ENCODE assay signal across 8 cellular contexts in the genomic region with DNA sequence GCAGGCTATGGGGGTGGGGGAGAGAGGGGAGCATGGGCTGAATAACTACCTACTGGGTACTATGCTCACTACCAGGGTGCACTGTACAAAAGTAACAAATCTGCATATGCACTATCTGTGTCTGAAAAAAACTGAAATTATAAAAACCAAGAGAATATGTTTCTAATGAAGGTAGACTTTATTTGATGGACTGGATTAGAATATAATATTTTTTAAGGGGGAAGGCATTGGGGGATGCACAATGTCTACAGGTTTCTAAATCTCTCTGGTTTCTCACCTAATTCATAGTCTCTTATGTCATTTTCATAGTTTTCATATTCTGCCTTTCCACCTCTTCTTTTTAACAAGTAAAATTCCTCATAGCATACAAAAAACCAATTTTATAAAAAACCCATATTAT.
DNase-seq lines count a peak whose midpoint lies in the region; ATAC-seq and TF ChIP-seq lines count a peak whose summit lies in the region.
"Not testable (repeated sequence)": the region's sequence is repeated elsewhere in the genome, so short reads cannot be mapped to it uniquely, and the experiment has no call there.

No MANE protein-coding gene starts in this region.

- CTCF ChIA-PET in activated CD8-positive, alpha-beta T cell treated with anti-CD3 and anti-CD28 coated beads for 36 hours (lab: Charles Lee), result not testable (repeated sequence)

- H3K79me2 ChIP-seq in GM23338 (replicated peaks; ENCODE audit: insufficient read depth), result peaks cover 44% of the 10 kb centered on the region
- not testable (repeated sequence) for H3K79me2 ChIP-seq in OCI-LY3 (ENCODE audit: low read length)

- H3K9me3 Mint-ChIP-seq in GM23338; activated CD8-positive, alpha-beta T cell treated with anti-CD3 and anti-CD28 coated beads for 36 hours; brain; mesothelial cell of epicardium: not testable (repeated sequence)

- H3K36me3 ChIP-seq in GM23338 (ENCODE audit: insufficient read depth); OCI-LY3 (replicated peaks; ENCODE audit: low read depth, low read length): not testable (repeated sequence)

- H4K20me1 ChIP-seq in GM23338 (replicated peaks; ENCODE audit: insufficient read depth); OCI-LY3 (ENCODE audit: insufficient read depth, low read length): not testable (repeated sequence)

- not testable (repeated sequence) for H3K27ac Mint-ChIP-seq in GM23338
- H3K27ac Mint-ChIP-seq in activated CD8-positive, alpha-beta T cell treated with anti-CD3 and anti-CD28 coated beads for 36 hours, result peak overlapping the region; percentile 90
- peak overlapping the region; percentile 93 to 97 (median 94) for H3K27ac Mint-ChIP-seq in brain
- peak overlapping the region; percentile 94 for H3K27ac Mint-ChIP-seq in mesothelial cell of epicardium

- not testable (repeated sequence) for H3K9me2 ChIP-seq in GM23338 (ENCODE audit: insufficient read depth)

- not testable (repeated sequence) for H3K27me3 Mint-ChIP-seq in GM23338 (ENCODE audit: insufficient read depth, low read depth, poor library complexity); activated CD8-positive, alpha-beta T cell treated with anti-CD3 and anti-CD28 coated beads for 36 hours; brain; mesothelial cell of epicardium (ENCODE audit: low read depth)

- not testable (repeated sequence) for H3K36me3 Mint-ChIP-seq in GM23338 (ENCODE audit: low read depth); activated CD8-positive, alpha-beta T cell treated with anti-CD3 and anti-CD28 coated beads for 36 hours (ENCODE audit: low read depth); brain; mesothelial cell of epicardium

- H3K4me2 ChIP-seq in GM23338 (peak overlapping the region; percentile 72), OCI-LY3 (ENCODE audit: low read length) (peak overlapping the region; percentile 24; the same call in 1 of the 2 replicates)

- not testable (repeated sequence) for H3F3A ChIP-seq in GM23338 (replicated peaks; ENCODE audit: low read depth)

- H2AFZ ChIP-seq in GM23338; OCI-LY3 (ENCODE audit: low read depth, low read length): not testable (repeated sequence)

- H3K27me3 ChIP-seq in GM23338 (ENCODE audit: insufficient read depth); OCI-LY3 (ENCODE audit: low read depth, low read length): not testable (repeated sequence)

- not testable (repeated sequence) for TF ChIP-seq CTCF in 22Rv1 (IDR thresholded peaks at IDR 0.05); GM23338 (conservative IDR thresholded peaks at IDR 0.05; ENCODE audit: low read depth in 2 of 2); OCI-LY3 (IDR thresholded peaks at IDR 0.05; ENCODE audit: low read depth, low read length); activated CD8-positive, alpha-beta T cell treated with anti-CD3 and anti-CD28 coated beads for 36 hours (IDR thresholded peaks at IDR 0.05); brain (conservative IDR thresholded peaks at IDR 0.05); fibroblast of the aortic adventitia (IDR thresholded peaks at IDR 0.05; ENCODE audit: insufficient read depth, low read length); mesothelial cell of epicardium (IDR thresholded peaks at IDR 0.05; ENCODE audit: unreplicated experiment)

- not testable (repeated sequence) for ATAC-seq in GM23338; activated CD8-positive, alpha-beta T cell treated with anti-CD3 and anti-CD28 coated beads for 36 hours

- H3K4me3 ChIP-seq in GM23338 (peak overlapping the region; percentile 54), OCI-LY3 (ENCODE audit: low read length) (peak overlapping the region; percentile 65), fibroblast of the aortic adventitia (ENCODE audit: low read depth, low read length) (peak overlapping the region; percentile 35), skin epidermis (peak overlapping the region in 5 of 7 experiments; percentile 40 to 59 (median 54))

- intact Hi-C loops in activated CD8-positive, alpha-beta T cell treated with anti-CD3 and anti-CD28 coated beads for 36 hours (cut with micrococcal nuclease), result not testable (repeated sequence)

- H3K4me1 Mint-ChIP-seq in GM23338, result peaks cover 14% of the 10 kb centered on the region
- peaks cover 15% of the 10 kb centered on the region for H3K4me1 Mint-ChIP-seq in activated CD8-positive, alpha-beta T cell treated with anti-CD3 and anti-CD28 coated beads for 36 hours (ENCODE audit: low read depth)
- peaks cover 29% of the 10 kb centered on the region for H3K4me1 Mint-ChIP-seq in brain
- H3K4me1 Mint-ChIP-seq in mesothelial cell of epicardium, result peaks cover 11% of the 10 kb centered on the region

- not testable (repeated sequence) for H3K4me1 ChIP-seq in GM23338 (ENCODE audit: insufficient read depth); OCI-LY3 (ENCODE audit: low read length)

- POLR2A ChIA-PET in activated CD8-positive, alpha-beta T cell treated with anti-CD3 and anti-CD28 coated beads for 36 hours (lab: Charles Lee), result not testable (repeated sequence)

- not testable (repeated sequence) for DNase-seq in GM23338 (ENCODE audit: low spot score); activated CD8-positive, alpha-beta T cell treated with anti-CD3 and anti-CD28 coated beads for 36 hours; fibroblast of the aortic adventitia (ENCODE audit: low read depth); mesothelial cell of epicardium (ENCODE audit: low spot score in 2 of 2, unreplicated experiment in 2 of 2)

- H3K9me3 ChIP-seq in OCI-LY3 (ENCODE audit: insufficient read depth, low read length), result not testable (repeated sequence)

- H3K27ac ChIP-seq in 22Rv1, result peak overlapping the region; percentile 82
- peak overlapping the region; percentile 94 for H3K27ac ChIP-seq in GM23338 (ENCODE audit: low read depth)
- not testable (repeated sequence) for H3K27ac ChIP-seq in OCI-LY3 (ENCODE audit: low read length)
- H3K27ac ChIP-seq in skin epidermis, result peak overlapping the region in 10 of 21 experiments; percentile 47 to 95 (median 90)

- peak overlapping the region; percentile 39 for H3K9ac ChIP-seq in OCI-LY3 (ENCODE audit: low read length)

- peak overlapping the region; percentile 81 for H3K4me3 Mint-ChIP-seq in GM23338
- peak overlapping the region; percentile 80 for H3K4me3 Mint-ChIP-seq in activated CD8-positive, alpha-beta T cell treated with anti-CD3 and anti-CD28 coated beads for 36 hours
- peak overlapping the region; percentile 82 to 91 (median 87) for H3K4me3 Mint-ChIP-seq in brain
- H3K4me3 Mint-ChIP-seq in mesothelial cell of epicardium, result peak overlapping the region; percentile 73
